Comparison of ENCODE assay signal across 11 cellular contexts in genomic region chr9:132976571-132976970, GRCh38. TPM values are rescaled to one million over a fixed set of nuclear protein-coding genes. Genes with fewer than 3 reads are reported as not detected.
"Had no signal": no experiment of that assay in that cellular context is flagged by ENCODE, and none has a peak within 500 bp of the region (broad histone marks: within the 10 kb centered on the region; RNA-seq: fewer than 3 reads in every experiment).

No MANE protein-coding gene starts in this region.

- DNase-seq: GM23248, GOT3, H7, H9, HCEC 1CT, HFFc6 had no signal

- H2AFZ ChIP-seq: GM23248 had no signal

- H3K4me3 ChIP-seq: GM23248, GM23338, HAP-1 had no signal

- H3K9me3 ChIP-seq: HAP-1 had no signal

- H3K27ac ChIP-seq: GM23248 had no signal

- H3K36me3 ChIP-seq: HAP-1 had no signal

- FAIRE-seq: H1, H54 had no signal

- H3K4me1 ChIP-seq: HAP-1 had no signal

- ATAC-seq: GM23338, HCT116 had no signal

- H3K9ac ChIP-seq: GM23248 had no signal

RNA-seq across cellular contexts. Expression of gene GFI1B, which starts 1.9 kb away (rescaled TPM):
- total RNA-seq: GM23248, H7, H9 had no signal
- polyA plus RNA-seq: GM23248, GM23338 had no signal
